21 cellular contexts compared by ENCODE assay signal in genomic region chr9:123305879-123306278, GRCh38. TPM values are rescaled to one million over a fixed set of nuclear protein-coding genes. Genes with fewer than 3 reads are reported as not detected.
DNase-seq lines count a peak whose midpoint lies in the region; ATAC-seq and TF ChIP-seq lines count a peak whose summit lies in the region.
"Had no signal": no experiment of that assay in that cellular context is flagged by ENCODE, and none has a peak within 500 bp of the region (broad histone marks: within the 10 kb centered on the region; RNA-seq: fewer than 3 reads in every experiment).

No MANE protein-coding gene starts in this region.

- no peaks in the 10 kb centered on the region for H3K36me3 Mint-ChIP-seq in CD8-positive, alpha-beta T cell
- H3K36me3 Mint-ChIP-seq in stimulated activated effector memory CD8-positive, alpha-beta T cell treated with anti-CD3 and anti-CD28 coated beads, Interleukin-12 subunit alpha, Interleukin-12 subunit beta, amount 100 ng/mL, for 72 hours: no peaks in the 10 kb centered on the region

- intact Hi-C loops in CD8-positive, alpha-beta T cell (cut with DNase I, micrococcal nuclease): loop anchor here (1.0 to 2.0 kb wide), 4 partner anchors 16 to 37 kb away; partner anchors contain the start of gene STRBP (in 1 of the 2)
- intact Hi-C loops in right cardiac atrium (cut with DNase I): no loop called here

- CTCF ChIA-PET in CD8-positive, alpha-beta T cell (lab: Charles Lee): interaction anchor here (1.4 to 2.6 kb wide), 2 partner anchors 33 to 44 kb away, joined by 4 to 13 read pairs; no protein-coding TSS in a partner anchor
- CTCF ChIA-PET in HEK293T (lab: Yijun Ruan, JAX): interaction anchor here (1.6 kb wide), 1 partner anchor 15 kb away, joined by 5 read pairs; no protein-coding TSS in a partner anchor

- ATAC-seq in CD8-positive, alpha-beta T cell: no peak
- peak; percentile 31 to 32 for ATAC-seq in right cardiac atrium
- ATAC-seq in stimulated activated effector memory CD8-positive, alpha-beta T cell treated with anti-CD3 and anti-CD28 coated beads, Interleukin-12 subunit alpha, Interleukin-12 subunit beta, amount 100 ng/mL, for 72 hours: no peak
- ATAC-seq in HG03460 (IDR thresholded peaks at IDR 0.05; ENCODE audit: unreplicated experiment): no peak

- H3K4me3 Mint-ChIP-seq in CD8-positive, alpha-beta T cell: no peak overlapping the region
- H3K4me3 Mint-ChIP-seq in stimulated activated effector memory CD8-positive, alpha-beta T cell treated with anti-CD3 and anti-CD28 coated beads, Interleukin-12 subunit alpha, Interleukin-12 subunit beta, amount 100 ng/mL, for 72 hours: peak overlapping the region; percentile 58

- no peak for TF ChIP-seq CTCF in CD8-positive, alpha-beta T cell (IDR thresholded peaks at IDR 0.05)

- no peak overlapping the region for H3K27ac ChIP-seq in CD8-positive, alpha-beta T cell (ENCODE audit: low read depth, low read length)
- no peak overlapping the region for H3K27ac ChIP-seq in right cardiac atrium (ENCODE audit: low read length)
- H3K27ac ChIP-seq: RWPE1 had no signal

- H3K4me1 ChIP-seq in CD8-positive, alpha-beta T cell (ENCODE audit: insufficient read depth, low read length): peaks cover 38% of the 10 kb centered on the region
- H3K4me1 ChIP-seq in right cardiac atrium (ENCODE audit: control insufficient read depth, insufficient read depth, low read length): peaks cover 7% of the 10 kb centered on the region

- no peaks in the 10 kb centered on the region for H3K9me3 ChIP-seq in CD8-positive, alpha-beta T cell (ENCODE audit: low read length)
- no peaks in the 10 kb centered on the region for H3K9me3 ChIP-seq in right cardiac atrium (ENCODE audit: control insufficient read depth, low read length)

- peaks cover 42% of the 10 kb centered on the region for H3K4me1 Mint-ChIP-seq in CD8-positive, alpha-beta T cell (ENCODE audit: low read depth)
- H3K4me1 Mint-ChIP-seq in stimulated activated effector memory CD8-positive, alpha-beta T cell treated with anti-CD3 and anti-CD28 coated beads, Interleukin-12 subunit alpha, Interleukin-12 subunit beta, amount 100 ng/mL, for 72 hours: peaks cover 30% of the 10 kb centered on the region

- no peak for DNase-seq in CD8-positive, alpha-beta T cell
- DNase-seq in NCI-H82 treated with DMSO at 0.1 percent for 48 hours (lab: John Stamatoyannopoulos, UW; ENCODE audit: unreplicated experiment): peak; percentile 2
- DNase-seq in right cardiac atrium: no peak
- no peak for DNase-seq in stimulated activated effector memory CD8-positive, alpha-beta T cell treated with anti-CD3 and anti-CD28 coated beads, Interleukin-12 subunit alpha, Interleukin-12 subunit beta, amount 100 ng/mL, for 72 hours (ENCODE audit: low spot score in 2 of 2)
- DNase-seq in GOT3 (lab: John Stamatoyannopoulos, UW): no peak
- no peak for DNase-seq in HEK293T (ENCODE audit: extremely low spot score)
- DNase-seq: COR-L47; DMS153; EL; HCEC 1CT; NCI-H1436 treated with DMSO at 0.1 percent for 48 hours; NCI-H2081 treated with DMSO at 0.1 percent for 48 hours; NCI-H2227 treated with DMSO at 0.1 percent for 48 hours; NCI-H526; NK-92 treated with Interleukin-12 subunit alpha and Interleukin-12 subunit beta, amount 100 ng/mL, for 24 hours; OCI-M1 had no signal

- WGBS in right cardiac atrium: 48% methylated on average over 4 of the region's 4 CpGs

- POLR2A ChIA-PET in CD8-positive, alpha-beta T cell (lab: Charles Lee): interaction anchor here (2.4 kb wide), 1 partner anchor 17 kb away, joined by 13 read pairs; no protein-coding TSS in a partner anchor
- POLR2A ChIA-PET in HEK293T (lab: Yijun Ruan, JAX): no interaction called here

- no peaks in the 10 kb centered on the region for H3K27me3 ChIP-seq in CD8-positive, alpha-beta T cell (ENCODE audit: insufficient read depth, low read length)
- H3K27me3 ChIP-seq in right cardiac atrium (ENCODE audit: control insufficient read depth, insufficient read depth): no peaks in the 10 kb centered on the region

- no peaks in the 10 kb centered on the region for H3K9me3 Mint-ChIP-seq in CD8-positive, alpha-beta T cell
- no peaks in the 10 kb centered on the region for H3K9me3 Mint-ChIP-seq in stimulated activated effector memory CD8-positive, alpha-beta T cell treated with anti-CD3 and anti-CD28 coated beads, Interleukin-12 subunit alpha, Interleukin-12 subunit beta, amount 100 ng/mL, for 72 hours

- no peaks in the 10 kb centered on the region for H3K27me3 Mint-ChIP-seq in CD8-positive, alpha-beta T cell (ENCODE audit: low read depth)

- H3K27ac Mint-ChIP-seq in CD8-positive, alpha-beta T cell: peak overlapping the region; percentile 45
- peak overlapping the region; percentile 88 for H3K27ac Mint-ChIP-seq in stimulated activated effector memory CD8-positive, alpha-beta T cell treated with anti-CD3 and anti-CD28 coated beads, Interleukin-12 subunit alpha, Interleukin-12 subunit beta, amount 100 ng/mL, for 72 hours

- no peak overlapping the region for H3K4me3 ChIP-seq in CD8-positive, alpha-beta T cell (ENCODE audit: low read depth, low read length)
- no peak overlapping the region for H3K4me3 ChIP-seq in right cardiac atrium (ENCODE audit: low read length)

- H3K36me3 ChIP-seq in CD8-positive, alpha-beta T cell (ENCODE audit: insufficient read depth, low read length): no peaks in the 10 kb centered on the region

TF ChIP-seq in HEK293T, 16 proteins besides CTCF, POLR2A, EP300 and RAD21:
- TF ChIP-seq SUZ12 (IDR thresholded peaks at IDR 0.05): no peak

RNA-seq across cellular contexts. Expression of gene STRBP, which starts 37.5 kb away (rescaled TPM):
- 10 to 100 TPM; 10.2 to 12.6 TPM for total RNA-seq in CD8-positive, alpha-beta T cell
- 10 to 100 TPM; 18.2 to 26.8 (median 22.8) TPM for total RNA-seq in right cardiac atrium
- 9.8 TPM for polyA plus RNA-seq in right cardiac atrium

RNA-seq across cellular contexts. Expression of gene CRB2, which starts 50.1 kb away (rescaled TPM):
- total RNA-seq in CD8-positive, alpha-beta T cell: not detected
- total RNA-seq in right cardiac atrium: under 1 TPM in 3 of 4 donors, not detected in 1; 0.14 to 0.26 (median 0.17) TPM
- polyA plus RNA-seq in right cardiac atrium: 0.02 TPM
- total RNA-seq: SK-MEL-5 had no signal
- polyA plus RNA-seq: AG04450, BJ had no signal

Comparison
In these comparisons a context has a peak if more than half of its experiments do, and no peak if none do; other contexts are left out.
1. ATAC-seq: peak in right cardiac atrium (2 of 2); none in CD8-positive, alpha-beta T cell (single experiment), stimulated activated effector memory CD8-positive, alpha-beta T cell treated with anti-CD3 and anti-CD28 coated beads, Interleukin-12 subunit alpha, Interleukin-12 subunit beta, amount 100 ng/mL, for 72 hours (single experiment) and HG03460 (single experiment).
2. intact Hi-C loops: an anchor here in CD8-positive, alpha-beta T cell (1.0 to 2.0 kb wide); none called in right cardiac atrium.